Comparison of ENCODE assay signal across 11 cellular contexts in the genomic region with DNA sequence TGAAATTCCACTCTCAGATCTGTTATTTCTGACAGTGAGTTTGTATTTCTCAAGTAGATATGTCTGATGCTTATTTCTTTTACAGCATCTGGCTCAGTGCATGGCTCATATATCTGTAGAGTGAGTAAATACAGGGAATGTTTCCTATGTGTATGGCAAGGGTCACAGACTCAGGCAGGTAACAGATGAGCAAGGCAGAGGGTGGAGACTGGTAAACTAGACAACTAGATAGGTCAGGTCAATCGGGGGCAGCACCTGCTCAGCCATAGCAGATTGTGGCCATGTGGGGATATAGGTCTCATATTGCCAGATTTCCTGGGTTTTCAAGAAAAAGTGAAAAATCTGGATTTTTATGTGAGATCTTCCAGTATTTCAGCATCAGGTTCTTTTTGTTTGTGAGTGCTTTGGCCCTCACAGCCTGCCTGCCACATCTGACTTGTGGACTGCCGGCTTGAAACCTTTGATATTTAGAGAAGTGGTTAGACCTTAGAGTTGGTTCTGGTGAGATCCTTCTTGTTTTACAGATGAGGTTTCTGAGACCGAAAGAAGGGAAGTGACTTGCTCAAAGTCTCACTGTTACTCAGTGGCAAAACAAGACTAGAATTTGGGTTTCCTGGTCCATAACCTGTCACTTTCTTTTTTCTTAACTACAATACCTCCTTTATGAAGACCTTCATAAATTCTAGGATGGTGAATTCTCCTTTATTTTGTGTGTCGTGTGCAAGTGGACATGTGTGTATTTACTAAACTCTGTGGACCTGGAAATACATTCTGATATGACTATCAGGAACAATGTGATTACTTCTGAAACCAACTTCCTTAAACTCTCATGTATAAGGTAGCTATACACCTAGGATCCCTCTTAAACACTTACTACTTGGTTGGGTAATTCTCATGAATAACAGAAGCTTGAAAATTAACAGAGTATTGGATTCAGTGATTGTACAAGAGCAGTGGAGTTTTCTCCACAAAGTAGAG. TPM values are rescaled to one million over a fixed set of nuclear protein-coding genes. Genes with fewer than 3 reads are reported as not detected.
DNase-seq lines count a peak whose midpoint lies in the region; ATAC-seq, FAIRE-seq and TF ChIP-seq lines count a peak whose summit lies in the region.
"Had no signal": no experiment of that assay in that cellular context is flagged by ENCODE, and none has a peak within 500 bp of the region (broad histone marks: within the 10 kb centered on the region; RNA-seq: fewer than 3 reads in every experiment).

No MANE protein-coding gene starts in this region.

- no peak overlapping the region for H3K4me3 ChIP-seq in PC-9
- H3K4me3 ChIP-seq in A673 (ENCODE audit: low read depth, low read length, poor library complexity, severe bottlenecking), result no peak overlapping the region
- H3K4me3 ChIP-seq: cardiac muscle cell, lung had no signal

- H2AFZ ChIP-seq in PC-9, result no peak overlapping the region

- no peak overlapping the region for H3K4me2 ChIP-seq in PC-9

- H3K4me1 Mint-ChIP-seq in osteocyte (ENCODE audit: unreplicated experiment), result peaks cover 66% of the 10 kb centered on the region

- H3K36me3 ChIP-seq in PC-9 (ENCODE audit: low read depth) (peaks cover 15% of the 10 kb centered on the region), A673 (ENCODE audit: insufficient read depth, low read length, poor library complexity, severe bottlenecking) (peaks cover 4% of the 10 kb centered on the region)
- H3K36me3 ChIP-seq: cardiac muscle cell had no signal

- H3K9me3 Mint-ChIP-seq in activated naive CD4-positive, alpha-beta T cell treated with anti-CD3 and anti-CD28 coated beads, Interleukin-2, amount 50 U/mL, for 72 hours, result no peaks in the 10 kb centered on the region
- H3K9me3 Mint-ChIP-seq in osteocyte (ENCODE audit: unreplicated experiment), result no peaks in the 10 kb centered on the region

- ATAC-seq in GM21381 (IDR thresholded peaks at IDR 0.05; ENCODE audit: unreplicated experiment), result peak; percentile 72
- ATAC-seq in HG03460 (IDR thresholded peaks at IDR 0.05; ENCODE audit: unreplicated experiment), result peak; percentile 80
- peak; percentile 86 to 89 for ATAC-seq in activated naive CD4-positive, alpha-beta T cell treated with anti-CD3 and anti-CD28 coated beads, Interleukin-2, amount 50 U/mL, for 72 hours

- no peak for TF ChIP-seq POLR2A in GM12891 (IDR thresholded peaks at IDR 0.05; ENCODE audit: low read depth, low read length)

- H3K79me2 ChIP-seq in PC-9 (ENCODE audit: low read depth), result no peaks in the 10 kb centered on the region

- H3K27ac ChIP-seq in PC-9 (no peak overlapping the region), A673 (ENCODE audit: low read depth, low read length, poor library complexity, severe bottlenecking) (no peak overlapping the region)
- H3K27ac ChIP-seq: cardiac muscle cell had no signal

- no peak overlapping the region for H3K4me3 Mint-ChIP-seq in osteocyte (ENCODE audit: unreplicated experiment)

- CTCF ChIA-PET in PC-9 (lab: Charles Lee), result no interaction called here
- CTCF ChIA-PET in A673 (lab: Charles Lee), result no interaction called here

- H3K4me1 ChIP-seq in PC-9 (replicated peaks; ENCODE audit: insufficient read depth) (no peaks in the 10 kb centered on the region), A673 (ENCODE audit: insufficient read depth, low read length, poor library complexity, severe bottlenecking) (no peaks in the 10 kb centered on the region)

- H3K27me3 Mint-ChIP-seq in osteocyte (ENCODE audit: unreplicated experiment), result no peaks in the 10 kb centered on the region

- POLR2A ChIA-PET in PC-9 (lab: Charles Lee; ENCODE audit: unreplicated experiment), result interaction anchor here (0.6 to 0.7 kb wide), 2 partner anchors 10 to 146 kb away, joined by 3 to 5 read pairs; no protein-coding TSS in a partner anchor
- POLR2A ChIA-PET in A673 (lab: Charles Lee; ENCODE audit: low non-redundant PET), result no interaction called here

- peak overlapping the region; percentile 50 to 83 for H3K27ac Mint-ChIP-seq in activated naive CD4-positive, alpha-beta T cell treated with anti-CD3 and anti-CD28 coated beads, Interleukin-2, amount 50 U/mL, for 72 hours
- no peak overlapping the region for H3K27ac Mint-ChIP-seq in osteocyte (ENCODE audit: unreplicated experiment)

- no peak for TF ChIP-seq CTCF in osteocyte (IDR thresholded peaks at IDR 0.05)
- no peak for TF ChIP-seq CTCF in PC-9 (conservative IDR thresholded peaks at IDR 0.05)
- no peak for TF ChIP-seq CTCF in A673 (conservative IDR thresholded peaks at IDR 0.05; ENCODE audit: low read depth, low read length)

- H3K36me3 Mint-ChIP-seq in activated naive CD4-positive, alpha-beta T cell treated with anti-CD3 and anti-CD28 coated beads, Interleukin-2, amount 50 U/mL, for 72 hours, result peaks cover 5 to 10% of the 10 kb centered on the region in 2 donors
- H3K36me3 Mint-ChIP-seq in osteocyte (ENCODE audit: unreplicated experiment), result peaks cover 16% of the 10 kb centered on the region

- H3K27me3 ChIP-seq in PC-9 (ENCODE audit: insufficient read depth, low read depth), result no peaks in the 10 kb centered on the region
- no peaks in the 10 kb centered on the region for H3K27me3 ChIP-seq in A673 (replicated peaks; ENCODE audit: insufficient read depth, low read depth, low read length, poor library complexity)
- H3K27me3 ChIP-seq: cardiac muscle cell had no signal

- H4K20me1 ChIP-seq in PC-9 (ENCODE audit: insufficient read depth), result no peaks in the 10 kb centered on the region

- DNase-seq in GM12891 (ENCODE audit: insufficient read length, low spot score) (no peak), osteocyte (ENCODE audit: extremely low spot score, unreplicated experiment) (no peak), PC-9 (no peak), NCI-H2107 (lab: John Stamatoyannopoulos, UW) (no peak), A673 (ENCODE audit: low spot score) (no peak)
- peak in 1 of 2 donors; percentile 39 for DNase-seq in activated naive CD4-positive, alpha-beta T cell treated with anti-CD3 and anti-CD28 coated beads, Interleukin-2, amount 50 U/mL, for 72 hours (ENCODE audit: low spot score in 2 of 2)

- intact Hi-C loops in PC-9 (cut with micrococcal nuclease; ENCODE audit: unreplicated experiment), result no loop called here
- intact Hi-C loops in A673 (cut with micrococcal nuclease; ENCODE audit: unreplicated experiment), result loop anchor here (10.0 kb wide), 1 partner anchor 237 kb away; no protein-coding TSS in a partner anchor

- peaks cover 12% of the 10 kb centered on the region for H3F3A ChIP-seq in PC-9 (ENCODE audit: insufficient read depth, low read depth)

- peak; percentile 90 for FAIRE-seq in GM12891 (lab: Jason Lieb, UNC)

- no peaks in the 10 kb centered on the region for H3K9me3 ChIP-seq in PC-9 (ENCODE audit: insufficient read depth, low read depth)
- no peaks in the 10 kb centered on the region for H3K9me3 ChIP-seq in A673 (ENCODE audit: low read depth, low read length, poor library complexity, severe bottlenecking)

- BruUV-seq in PC-9 (replicated peaks; lab: Mats Ljungman, UMichigan) (no TSS peak), A673 (replicated peaks; lab: Mats Ljungman, UMichigan) (no TSS peak)

- no peaks in the 10 kb centered on the region for H3K9me2 ChIP-seq in PC-9 (ENCODE audit: insufficient read depth)

TF ChIP-seq in GM12891, 5 proteins besides CTCF, POLR2A, EP300 and RAD21:
- TF ChIP-seq POU2F2 (IDR thresholded peaks at IDR 0.05; ENCODE audit: low read depth, low read length) (no peak), SPI1 (IDR thresholded peaks at IDR 0.05; ENCODE audit: low read depth, low read length) (peak; percentile 97), POLR2AphosphoS5 (IDR thresholded peaks at IDR 0.05; ENCODE audit: low read depth, low read length) (no peak)

RNA-seq across cellular contexts. Expression of gene PROX2, which starts 34.4 kb away (rescaled TPM):
- polyA plus RNA-seq in GM12891 (2012; ENCODE audit: low read depth, missing spikeins), result 0.23 TPM
- under 1 TPM; 0.23 to 0.93 TPM for total RNA-seq in activated naive CD4-positive, alpha-beta T cell treated with anti-CD3 and anti-CD28 coated beads, Interleukin-2, amount 50 U/mL, for 72 hours
- total RNA-seq in osteocyte, result not detected in 2 replicates
- total RNA-seq in PC-9 (2021), result not detected in 2 replicates
- not detected in 2 replicates for total RNA-seq in A673 (2021)
- total RNA-seq: cardiac muscle cell, RPMI7951 had no signal

RNA-seq across cellular contexts. Expression of gene DLST, which starts 40.2 kb away (rescaled TPM):
- 56.9 TPM for polyA plus RNA-seq in GM12891 (2012; ENCODE audit: low read depth, missing spikeins)
- total RNA-seq in activated naive CD4-positive, alpha-beta T cell treated with anti-CD3 and anti-CD28 coated beads, Interleukin-2, amount 50 U/mL, for 72 hours, result 100 to 1,000 TPM; 125 to 135 TPM
- total RNA-seq in osteocyte (101 and 107 TPM in 2 replicates), PC-9 (2021) (309 and 320 TPM in 2 replicates), A673 (2021) (139 and 145 TPM in 2 replicates)
